ENCODE assay signal across 9 cellular contexts in genomic region chr7:76259124-76260086, GRCh38. TPM values are rescaled to one million over a fixed set of nuclear protein-coding genes. Genes with fewer than 3 reads are reported as not detected.
A peak's percentile ranks its signal among the peaks of the same experiment; 100 is the strongest.
DNase-seq lines count a peak whose midpoint lies in the region; ATAC-seq and TF ChIP-seq lines count a peak whose summit lies in the region.
"Had no signal": no experiment of that assay in that cellular context is flagged by ENCODE, and none has a peak within 500 bp of the region (broad histone marks: within the 10 kb centered on the region; RNA-seq: fewer than 3 reads in every experiment).

No MANE protein-coding gene starts in this region.

- no peaks in the 10 kb centered on the region; the same call in 2 of the 3 replicates for H3K9me3 Mint-ChIP-seq in GM23338

- H2AFZ ChIP-seq in GM23338 = 0 out of 2 replicates have a peak overlapping the region, but pooled peaks have one; percentile 43

- H3K27ac Mint-ChIP-seq in GM23338 = 0 out of 2 replicates have a peak overlapping the region, but pooled peaks have one; percentile 23

- intact Hi-C loops in sigmoid colon (cut with DNase I) = loop anchor here (5.0 kb wide), 1 partner anchor 57 kb away; the partner anchor contains the start of gene SRRM3

- DNase-seq in GM23338 (ENCODE audit: low spot score) = peak; percentile 54
- no peak for DNase-seq in sigmoid colon
- DNase-seq in WERI-Rb-1 = no peak
- DNase-seq in cortex of kidney (lab: John Stamatoyannopoulos, UW) = no peak
- DNase-seq: SHP77 had no signal

- H3K4me1 Mint-ChIP-seq in GM23338 = peaks cover 36% of the 10 kb centered on the region

- WGBS in sigmoid colon, 2 donors = 17 to 22% methylated on average over 49 of the region's 49 CpGs

- H3K4me3 ChIP-seq in GM23338 = peak overlapping the region; percentile 79
- peak overlapping the region; percentile 51 for H3K4me3 ChIP-seq in iPS-18c (ENCODE audit: insufficient read depth, low read depth, low read length)
- H3K4me3 ChIP-seq in sigmoid colon = peak overlapping the region in 3 of 4 donors; percentile 18 to 34 (median 31)
- no peak overlapping the region for H3K4me3 ChIP-seq in WERI-Rb-1 (ENCODE audit: low read depth, low read length)

- peak overlapping the region; percentile 68 for H3K4me3 Mint-ChIP-seq in GM23338

- H4K20me1 ChIP-seq in GM23338 (replicated peaks; ENCODE audit: insufficient read depth) = no peaks in the 10 kb centered on the region

- TF ChIP-seq CTCF in GM23338 (conservative IDR thresholded peaks at IDR 0.05; ENCODE audit: low read depth in 2 of 2) (no peak), sigmoid colon (IDR thresholded peaks at IDR 0.05) (no peak), WERI-Rb-1 (IDR thresholded peaks at IDR 0.05; ENCODE audit: low read depth, low read length) (no peak)

- peaks cover 17% of the 10 kb centered on the region for H3K27me3 Mint-ChIP-seq in GM23338 (ENCODE audit: insufficient read depth, low read depth, poor library complexity)

- TF ChIP-seq EP300 in sigmoid colon (IDR thresholded peaks at IDR 0.05) = no peak

- no peaks in the 10 kb centered on the region for H3K9me2 ChIP-seq in GM23338 (ENCODE audit: insufficient read depth)

- H3K9me3 ChIP-seq in iPS-18c (ENCODE audit: control insufficient read depth, insufficient read depth, low read length) (no peaks in the 10 kb centered on the region), sigmoid colon (no peaks in the 10 kb centered on the region), WERI-Rb-1 (ENCODE audit: severe bottlenecking) (no peaks in the 10 kb centered on the region)

- H3K4me2 ChIP-seq in GM23338 = peak overlapping the region; percentile 90

- peaks cover 10% of the 10 kb centered on the region; the same call in 1 of the 2 replicates for H3F3A ChIP-seq in GM23338 (replicated peaks; ENCODE audit: low read depth)

- no peaks in the 10 kb centered on the region for H3K36me3 ChIP-seq in GM23338 (ENCODE audit: insufficient read depth)
- no peaks in the 10 kb centered on the region for H3K36me3 ChIP-seq in sigmoid colon
- peaks cover 20% of the 10 kb centered on the region for H3K36me3 ChIP-seq in WERI-Rb-1

- ATAC-seq in GM23338 (peak; percentile 28), SK-N-SH treated with all-trans-retinoic acid at 6 μM for 48 hours (peak; percentile 25), GM18498 (IDR thresholded peaks at IDR 0.05; ENCODE audit: unreplicated experiment) (no peak), HG03460 (IDR thresholded peaks at IDR 0.05; ENCODE audit: unreplicated experiment) (no peak)

- H3K4me1 ChIP-seq in GM23338 (ENCODE audit: insufficient read depth) (peaks cover 23% of the 10 kb centered on the region), sigmoid colon (peaks cover 0 to 9% (median 8%) of the 10 kb centered on the region in 4 donors)

- H3K27me3 ChIP-seq in GM23338 (ENCODE audit: insufficient read depth) (peaks cover 3% of the 10 kb centered on the region; the same call in 1 of the 2 replicates), sigmoid colon (peaks cover 18 to 33% (median 31%) of the 10 kb centered on the region in 3 donors), WERI-Rb-1 (ENCODE audit: insufficient read depth, low read depth, severe bottlenecking) (no peaks in the 10 kb centered on the region)

- H3K79me2 ChIP-seq in GM23338 (replicated peaks; ENCODE audit: insufficient read depth) = no peaks in the 10 kb centered on the region

- H3K27ac ChIP-seq in GM23338 (ENCODE audit: low read depth) (no peak overlapping the region), sigmoid colon (no peak overlapping the region), WERI-Rb-1 (no peak overlapping the region)

- no peak for TF ChIP-seq POLR2A in sigmoid colon (IDR thresholded peaks at IDR 0.05)

- H3K36me3 Mint-ChIP-seq in GM23338 (ENCODE audit: low read depth) = peaks cover 12% of the 10 kb centered on the region

TF ChIP-seq in GM23338, 12 proteins besides CTCF, POLR2A, EP300 and RAD21:
- TF ChIP-seq CREB1 (CRISPR knock-in tag; IDR thresholded peaks at IDR 0.05; ENCODE audit: low read depth) (0 out of 2 replicates have a peak, but pooled peaks have one; percentile 29), STAT1 (IDR thresholded peaks at IDR 0.05; ENCODE audit: unreplicated experiment) (no peak)

TF ChIP-seq in SK-N-SH treated with all-trans-retinoic acid at 6 μM for 48 hours, 23 proteins besides CTCF, POLR2A, EP300 and RAD21:
- no peak for TF ChIP-seq ESRRG (CRISPR knock-in tag; IDR thresholded peaks at IDR 0.05)

RNA-seq across cellular contexts. Expression of gene HSPB1, which starts 43.1 kb away (rescaled TPM):
- total RNA-seq in GM23338 (2014; rRNA removed; shearing (Covaris generic)) = 47.5 and 48.1 TPM in 2 replicates
- polyA plus RNA-seq in GM23338 (2016; fragmentation: Nextera tagmentation; extraction: Ambion mirVana) (437 and 458 TPM in 2 replicates), sigmoid colon (100 to 1,000 TPM; 202 to 340 (median 208) TPM)
- 1,000 to 10,000 TPM in 3 of 4 donors, 100 to 1,000 TPM in 1; 929 to 2,528 (median 1,357) TPM for total RNA-seq in sigmoid colon

RNA-seq across cellular contexts. Expression of gene SRRM3, which starts 57.7 kb away (rescaled TPM):
- total RNA-seq in GM23338 (2014; rRNA removed; shearing (Covaris generic)) = 9.2 and 13.8 TPM in 2 replicates
- 8.2 and 8.6 TPM in 2 replicates for polyA plus RNA-seq in GM23338 (2016; fragmentation: Nextera tagmentation; extraction: Ambion mirVana)
- total RNA-seq in sigmoid colon = 10 to 100 TPM in 1 of 4 donors, 1 to 10 TPM in 3; 1.6 to 16.1 (median 6.3) TPM
- polyA plus RNA-seq in sigmoid colon = 1 to 10 TPM; 1.4 to 2.2 (median 1.8) TPM

Comparison
In these comparisons a context has a peak if more than half of its experiments do, and no peak if none do; other contexts are left out.
1. ATAC-seq: peak in GM23338 (single experiment) and SK-N-SH treated with all-trans-retinoic acid at 6 μM for 48 hours (single experiment); none in GM18498 (single experiment) and HG03460 (single experiment).
2. RNA of gene HSPB1, which starts 43.1 kb away (total RNA-seq): 929 to 2,528 TPM in sigmoid colon; 47.5 to 48.1 TPM in GM23338; every median in the first group is over 10 times any median in the second.